In genomic region chr11:12354750-12355545, GRCh38 we compare ENCODE assay signal across 21 cellular contexts.
"Had no signal": no experiment of that assay in that cellular context is flagged by ENCODE, and none has a peak within 500 bp of the region (broad histone marks: within the 10 kb centered on the region; RNA-seq: fewer than 3 reads in every experiment).

No MANE protein-coding gene starts in this region.

- DNase-seq: activated CD4-positive, alpha-beta T cell treated with anti-CD3 and anti-CD28 coated beads, Interleukin-2, amount 50 U/mL, for 4 hours; activated gamma-delta T cell; amniotic stem cell; dorsolateral prefrontal cortex; foreskin fibroblast; hypothalamus; kidney; left ventricle myocardium inferior; mammary epithelial cell; naive B cell; psoas muscle; right cardiac atrium; T-helper 1 cell; T-helper 9 cell; WERI-Rb-1 had no signal

- H3K9me3 ChIP-seq: left ventricle myocardium inferior, psoas muscle had no signal

- H3K27ac Mint-ChIP-seq: activated naive CD8-positive, alpha-beta T cell; naive B cell; stimulated activated naive CD8-positive, alpha-beta T cell treated with anti-CD3 and anti-CD28 coated beads, Interleukin-15, Interleukin-2, amounts not matched to agents 100 ng/mL and 50 ng/mL, for 24 hours; type B pancreatic cell had no signal

- H3K36me3 ChIP-seq: left ventricle myocardium inferior, WERI-Rb-1 had no signal

- ATAC-seq: psoas muscle, right cardiac atrium, SK-N-SH treated with all-trans-retinoic acid at 6 μM for 48 hours had no signal

- H3K36me3 Mint-ChIP-seq: naive B cell, type B pancreatic cell had no signal

- H3K9me3 Mint-ChIP-seq: naive B cell; neural crest cell; stimulated activated naive CD8-positive, alpha-beta T cell treated with anti-CD3 and anti-CD28 coated beads, Interleukin-15, Interleukin-2, amounts not matched to agents 100 ng/mL and 50 ng/mL, for 24 hours; type B pancreatic cell had no signal

- H3K4me1 ChIP-seq: left ventricle myocardium inferior, psoas muscle had no signal

- H3K4me3 ChIP-seq: dorsolateral prefrontal cortex, left ventricle myocardium inferior, psoas muscle had no signal

- H3K4me3 Mint-ChIP-seq: activated naive CD8-positive, alpha-beta T cell; naive B cell; neural crest cell; stimulated activated naive CD8-positive, alpha-beta T cell treated with anti-CD3 and anti-CD28 coated beads, Interleukin-15, Interleukin-2, amounts not matched to agents 100 ng/mL and 50 ng/mL, for 24 hours; type B pancreatic cell had no signal

- H3K4me1 Mint-ChIP-seq: naive B cell, neural crest cell had no signal

- H3K27ac ChIP-seq: dorsolateral prefrontal cortex, epithelial cell of prostate, left ventricle myocardium inferior, psoas muscle, WERI-Rb-1 had no signal

- H3K27me3 Mint-ChIP-seq: activated naive CD8-positive, alpha-beta T cell; stimulated activated naive CD8-positive, alpha-beta T cell treated with anti-CD3 and anti-CD28 coated beads, Interleukin-15, Interleukin-2, amounts not matched to agents 100 ng/mL and 50 ng/mL, for 24 hours; type B pancreatic cell had no signal
